ENCODE assay signal across 14 cellular contexts in genomic region chr1:224454337-224455055, GRCh38. TPM values are rescaled to one million over a fixed set of nuclear protein-coding genes. Genes with fewer than 3 reads are reported as not detected.
DNase-seq lines count a peak whose midpoint lies in the region; ATAC-seq and TF ChIP-seq lines count a peak whose summit lies in the region.
"Had no signal": no experiment of that assay in that cellular context is flagged by ENCODE, and none has a peak within 500 bp of the region (broad histone marks: within the 10 kb centered on the region; RNA-seq: fewer than 3 reads in every experiment).

No MANE protein-coding gene starts in this region.

- no peaks in the 10 kb centered on the region for H3K36me3 Mint-ChIP-seq in osteocyte (ENCODE audit: unreplicated experiment)

- no peak overlapping the region for H3K4me3 Mint-ChIP-seq in osteocyte (ENCODE audit: unreplicated experiment)

- no peaks in the 10 kb centered on the region for H3K9me3 Mint-ChIP-seq in osteocyte (ENCODE audit: unreplicated experiment)

- H3K27me3 ChIP-seq in esophagus squamous epithelium (no peaks in the 10 kb centered on the region), right cardiac atrium (ENCODE audit: control insufficient read depth, insufficient read depth) (no peaks in the 10 kb centered on the region)
- H3K27me3 ChIP-seq: SJCRH30 had no signal

- peak overlapping the region; percentile 23 for H3K27ac Mint-ChIP-seq in osteocyte (ENCODE audit: unreplicated experiment)

- no peak for TF ChIP-seq CTCF in esophagus squamous epithelium (IDR thresholded peaks at IDR 0.05)
- no peak for TF ChIP-seq CTCF in osteocyte (IDR thresholded peaks at IDR 0.05)

- ATAC-seq in left ventricle myocardium superior (no peak), GM21515 (IDR thresholded peaks at IDR 0.05; ENCODE audit: unreplicated experiment) (no peak), right cardiac atrium (no peak), GM21447 (IDR thresholded peaks at IDR 0.05; ENCODE audit: unreplicated experiment) (no peak)

- peak in 1 of 4 donors; percentile 16 for TF ChIP-seq POLR2A in esophagus squamous epithelium (IDR thresholded peaks at IDR 0.05)

- peaks cover 11% of the 10 kb centered on the region for H3K4me1 Mint-ChIP-seq in osteocyte (ENCODE audit: unreplicated experiment)

- H3K4me1 ChIP-seq in esophagus squamous epithelium (peaks cover 15 to 94% (median 27%) of the 10 kb centered on the region in 3 donors), right cardiac atrium (ENCODE audit: control insufficient read depth, insufficient read depth, low read length) (peaks cover 6% of the 10 kb centered on the region)
- H3K4me1 ChIP-seq: SJCRH30 had no signal

- H3K9me3 ChIP-seq in esophagus squamous epithelium (no peaks in the 10 kb centered on the region), right cardiac atrium (ENCODE audit: control insufficient read depth, low read length) (no peaks in the 10 kb centered on the region)
- H3K9me3 ChIP-seq: SJCRH30 had no signal

- H3K4me3 ChIP-seq in esophagus squamous epithelium = peak overlapping the region in 3 of 4 donors; percentile 1 to 26 (median 21)
- no peak overlapping the region for H3K4me3 ChIP-seq in right cardiac atrium (ENCODE audit: low read length)
- H3K4me3 ChIP-seq: SJCRH30 had no signal

- intact Hi-C loops in esophagus squamous epithelium (cut with DNase I) (loop anchor here (10.0 kb wide), 2 partner anchors 90 to 340 kb away; partner anchors contain the start of gene FBXO28), left ventricle myocardium superior (cut with micrococcal nuclease) (loop anchor here (5.0 kb wide), 1 partner anchor 337 kb away; no protein-coding TSS in a partner anchor), right cardiac atrium (cut with DNase I) (loop anchor here in 1 of 4 donors (10.0 kb wide), 1 partner anchor 340 kb away; the partner anchor contains the start of gene FBXO28)

- H3K27me3 Mint-ChIP-seq in osteocyte (ENCODE audit: unreplicated experiment) = no peaks in the 10 kb centered on the region

- WGBS in esophagus squamous epithelium, 2 donors = 28 to 39% methylated on average over 8 of the region's 8 CpGs
- WGBS in right cardiac atrium = 89% methylated on average over 8 of the region's 8 CpGs

- no peaks in the 10 kb centered on the region for H3K36me3 ChIP-seq in esophagus squamous epithelium
- H3K36me3 ChIP-seq: SJCRH30 had no signal

- H3K27ac ChIP-seq in esophagus squamous epithelium (peak overlapping the region; percentile 80 to 92 (median 88)), right cardiac atrium (ENCODE audit: low read length) (no peak overlapping the region)
- H3K27ac ChIP-seq: HL-60, SJCRH30 had no signal

- DNase-seq in COLO668 (lab: John Stamatoyannopoulos, UW; ENCODE audit: unreplicated experiment) (peak; percentile 58), NCI-H510A treated with DMSO at 0.1 percent for 48 hours (lab: John Stamatoyannopoulos, UW) (peak; percentile 82), esophagus squamous epithelium (lab: John Stamatoyannopoulos, UW) (no peak), osteocyte (ENCODE audit: extremely low spot score, unreplicated experiment) (no peak), left ventricle myocardium superior (no peak), right cardiac atrium (no peak)
- DNase-seq: activated CD4-positive, CD25-positive, alpha-beta regulatory T cell; activated T-cell treated with anti-CD3 and anti-CD28 coated beads, Interleukin-2, amount 50 U/mL, for 1 hour; amygdala; effector CD8-positive, alpha-beta T cell; SJCRH30 had no signal

RNA-seq across cellular contexts. Expression of gene WDR26, which starts 19.9 kb away (rescaled TPM):
- total RNA-seq in esophagus squamous epithelium (100 to 1,000 TPM in 1 of 4 donors, 10 to 100 TPM in 3; 38.3 to 111 (median 61.9) TPM), osteocyte (106 and 111 TPM in 2 replicates), left ventricle myocardium superior (62.9 TPM), right cardiac atrium (10 to 100 TPM; 53.1 to 67.0 (median 60.8) TPM)
- 29.7 TPM for polyA plus RNA-seq in right cardiac atrium

Comparison
In these comparisons a context has a peak if more than half of its experiments do, and no peak if none do; other contexts are left out.
1. DNase-seq: peak in COLO668 (single experiment) and NCI-H510A treated with DMSO at 0.1 percent for 48 hours (single experiment); none in esophagus squamous epithelium (single experiment), osteocyte (single experiment), left ventricle myocardium superior (single experiment) and right cardiac atrium (0 of 3).